34 cellular contexts compared by ENCODE assay signal in genomic region chr13:94758571-94758970, GRCh38. TPM values are rescaled to one million over a fixed set of nuclear protein-coding genes. Genes with fewer than 3 reads are reported as not detected.
"Had no signal": no experiment of that assay in that cellular context is flagged by ENCODE, and none has a peak within 500 bp of the region (broad histone marks: within the 10 kb centered on the region; RNA-seq: fewer than 3 reads in every experiment).

No MANE protein-coding gene starts in this region.

- H3K27ac ChIP-seq: adrenal gland, body of pancreas, brain microvascular endothelial cell, breast epithelium, VCaP had no signal

- H3K36me3 ChIP-seq: adrenal gland, brain microvascular endothelial cell, breast epithelium had no signal

- H3K4me3 ChIP-seq: adrenal gland, body of pancreas, breast epithelium had no signal

- H3K9me3 ChIP-seq: adrenal gland, body of pancreas, breast epithelium had no signal

- DNase-seq: activated B cell treated with CpG ODN at 0.5 μM for 24 hours; activated CD4-positive, alpha-beta memory T cell treated with anti-CD3 and anti-CD28 coated beads for 36 hours; activated CD4-positive, alpha-beta T cell treated with anti-CD3 and anti-CD28 coated beads for 4 hours; activated CD4-positive, alpha-beta T cell treated with anti-CD3 and anti-CD28 coated beads, Interleukin-2, amount 10 ng/mL, durations not matched to agents 24 days and 14 days; activated CD4-positive, alpha-beta T cell treated with anti-CD3 and anti-CD28 coated beads, Interleukin-2, amount 50 U/mL, for 1 hour; activated CD4-positive, alpha-beta T cell treated with anti-CD3 and anti-CD28 coated beads, Interleukin-2, amount 50 U/mL, for 4 hours; activated CD4-positive, CD25-positive, alpha-beta regulatory T cell treated with anti-CD3 and anti-CD28 coated beads, Interleukin-2, amount 50 U/mL, for 72 hours; activated CD8-positive, alpha-beta memory T cell treated with anti-CD3 and anti-CD28 coated beads, Interleukin-2, amount 50 U/mL, for 4 hours; activated CD8-positive, alpha-beta T cell treated with anti-CD3 and anti-CD28 coated beads for 36 hours; activated effector memory CD4-positive, alpha-beta T cell treated with anti-CD3 and anti-CD28 coated beads, Interleukin-2, amount 50 U/mL, for 16 hours; activated gamma-delta T cell treated with Interleukin-2 at 50 U/mL for 16 hours; activated naive CD4-positive, alpha-beta T cell; activated naive CD4-positive, alpha-beta T cell treated with anti-CD3 and anti-CD28 coated beads for 36 hours; activated naive CD4-positive, alpha-beta T cell treated with anti-CD3 and anti-CD28 coated beads, Interleukin-2, amount 50 U/mL, for 16 hours; activated naive CD8-positive, alpha-beta T cell treated with anti-CD3 and anti-CD28 coated beads for 36 hours; activated T-cell treated with anti-CD3 and anti-CD28 coated beads for 4 hours; activated T-cell treated with anti-CD3 and anti-CD28 coated beads, Interleukin-2, amount 50 U/mL, for 1 hour; activated T-cell treated with anti-CD3 and anti-CD28 coated beads, Interleukin-2, amount 50 U/mL, for 4 hours; activated T-cell treated with anti-CD3 and anti-CD28 coated beads, Interleukin-2, amount 50 U/mL, for 72 hours; adrenal gland; amniotic stem cell; aorta; body of pancreas; brain microvascular endothelial cell; central memory CD4-positive, alpha-beta T cell; T-helper 2 cell; T-helper 9 cell had no signal

- H3K4me1 ChIP-seq: adrenal gland, body of pancreas, breast epithelium had no signal

- H3K27me3 ChIP-seq: adrenal gland, body of pancreas, brain microvascular endothelial cell, breast epithelium had no signal

- ATAC-seq: activated CD8-positive, alpha-beta T cell treated with anti-CD3 and anti-CD28 coated beads for 36 hours; activated naive CD4-positive, alpha-beta T cell treated with anti-CD3 and anti-CD28 coated beads, Interleukin-2, amount 50 U/mL, for 72 hours; activated T-cell treated with anti-CD3 and anti-CD28 coated beads, Interleukin-2, amount 50 U/mL, for 4 hours; activated T-cell treated with anti-CD3 and anti-CD28 coated beads, Interleukin-2, amount 50 U/mL, for 72 hours; activated T-helper 17 cell treated with anti-CD3 and anti-CD28 coated beads, Interleukin-2, amount 50 U/mL, for 72 hours; body of pancreas had no signal

RNA-seq across cellular contexts. Expression of gene SOX21, which starts 46.2 kb away (rescaled TPM):
- total RNA-seq: activated B cell treated with CpG ODN at 0.5 μM for 24 hours; activated CD4-positive, alpha-beta memory T cell treated with anti-CD3 and anti-CD28 coated beads for 36 hours; activated CD4-positive, alpha-beta T cell treated with anti-CD3 and anti-CD28 coated beads, Interleukin-2, amount 10 ng/mL, durations not matched to agents 24 days and 14 days; activated CD8-positive, alpha-beta memory T cell treated with anti-CD3 and anti-CD28 coated beads for 36 hours; activated CD8-positive, alpha-beta T cell treated with anti-CD3 and anti-CD28 coated beads for 36 hours; activated naive CD4-positive, alpha-beta T cell treated with anti-CD3 and anti-CD28 coated beads for 36 hours; activated naive CD4-positive, alpha-beta T cell treated with anti-CD3 and anti-CD28 coated beads, Interleukin-2, amount 50 U/mL, for 72 hours; activated naive CD8-positive, alpha-beta T cell treated with anti-CD3 and anti-CD28 coated beads for 36 hours; activated T-cell treated with anti-CD3 and anti-CD28 coated beads, Interleukin-2, amount 50 U/mL, for 4 hours; activated T-cell treated with anti-CD3 and anti-CD28 coated beads, Interleukin-2, amount 50 U/mL, for 72 hours; activated T-helper 1 cell treated with anti-CD3 and anti-CD28 coated beads, Interleukin-12 subunit alpha, Interleukin-12 subunit beta, Interleukin-2, Interleukin-4 antibody, amounts not matched to agents 30 ng/mL and 10 ng/mL and 1 ng/mL, durations not matched to agents 14 hours and 24 hours and 36 hours; activated T-helper 17 cell treated with anti-CD3 and anti-CD28 coated beads, Interleukin-2, amount 50 U/mL, for 72 hours; adrenal gland; aorta; breast epithelium; cardiac septum had no signal
- polyA plus RNA-seq: adrenal gland had no signal
